Comparison of ENCODE assay signal across 16 cellular contexts in the genomic region with DNA sequence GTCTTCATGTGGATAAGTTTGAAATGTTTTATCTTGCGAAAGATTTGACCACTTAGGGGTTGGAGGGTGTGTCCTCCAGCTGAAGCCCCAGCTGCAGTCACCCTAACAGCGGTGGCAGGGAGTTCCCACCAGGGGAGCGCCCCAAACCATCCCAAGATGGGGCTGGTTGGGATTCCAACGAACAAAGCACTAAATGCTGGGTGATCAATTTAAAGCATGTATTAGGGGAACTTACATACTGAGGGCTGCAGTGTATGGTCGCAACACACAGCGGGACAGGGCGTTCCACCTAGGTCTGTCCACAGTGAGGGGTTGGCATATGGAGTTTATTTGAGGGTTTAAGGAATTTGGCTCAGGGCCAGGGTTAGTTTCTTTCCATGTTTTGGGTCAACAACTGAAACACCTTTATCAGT. TPM values are rescaled to one million over a fixed set of nuclear protein-coding genes. Genes with fewer than 3 reads are reported as not detected.
DNase-seq lines count a peak whose midpoint lies in the region; ATAC-seq, FAIRE-seq and TF ChIP-seq lines count a peak whose summit lies in the region.
"Had no signal": no experiment of that assay in that cellular context is flagged by ENCODE, and none has a peak within 500 bp of the region (broad histone marks: within the 10 kb centered on the region; RNA-seq: fewer than 3 reads in every experiment).

No MANE protein-coding gene starts in this region.

- TF ChIP-seq CTCF in LNCaP clone FGC (IDR thresholded peaks at IDR 0.05; ENCODE audit: control insufficient read depth, extremely low read depth, insufficient read depth) (peak; percentile 19; the same call in 1 of the 2 replicates), GM12878 (IDR thresholded peaks at IDR 0.05 in 2 of 3, conservative IDR thresholded peaks at IDR 0.05 in 1 of 3; ENCODE audit: control insufficient read depth in 2 of 3, extremely low read depth in 1 of 3, insufficient read depth in 1 of 3, low read depth in 3 of 3, low read length in 3 of 3) (0 out of 6 replicates have a peak, but pooled peaks of 1 of the 3 experiments have one; percentile 9), neural crest cell (conservative IDR thresholded peaks at IDR 0.05) (no peak)
- no peak for TF ChIP-seq CTCF in CD8-positive, alpha-beta T cell (IDR thresholded peaks at IDR 0.05)

- 0 out of 2 replicates have a peak, but pooled peaks cover 1% of the 10 kb centered on the region for H3K79me2 ChIP-seq in GM12878 (ENCODE audit: control insufficient read depth, insufficient read depth, low read length)

- CTCF ChIA-PET in GM12878 (lab: Yijun Ruan, JAX), result interaction anchor here (0.6 kb wide), 1 partner anchor 99 kb away, joined by 3 read pairs; no protein-coding TSS in a partner anchor
- CTCF ChIA-PET in CD8-positive, alpha-beta T cell (lab: Charles Lee), result interaction anchor here (4.2 kb wide), 1 partner anchor 13 kb away, joined by 21 read pairs; no protein-coding TSS in a partner anchor

- no peaks in the 10 kb centered on the region for H3K9me3 ChIP-seq in GM12878 (replicated peaks; ENCODE audit: control insufficient read depth, insufficient read depth, low read length)
- H3K9me3 ChIP-seq in CD8-positive, alpha-beta T cell (ENCODE audit: low read length), result no peaks in the 10 kb centered on the region

- no peaks in the 10 kb centered on the region for H3K27me3 Mint-ChIP-seq in neural crest cell (ENCODE audit: low read depth)
- no peaks in the 10 kb centered on the region for H3K27me3 Mint-ChIP-seq in CD8-positive, alpha-beta T cell (ENCODE audit: low read depth)
- no peaks in the 10 kb centered on the region for H3K27me3 Mint-ChIP-seq in activated T-helper 2 cell treated with anti-CD3 and anti-CD28 coated beads, Interferon-gamma antibody, Interleukin-2, Interleukin-4, amounts not matched to agents 10 μg/mL and 5 μg/mL and 100 μg/mL, durations not matched to agents 14 hours and 24 hours and 36 hours (ENCODE audit: low read depth)
- H3K27me3 Mint-ChIP-seq: activated B cell treated with CpG ODN at 0.5 μM for 24 hours had no signal

- H3K36me3 Mint-ChIP-seq in neural crest cell (ENCODE audit: low read depth), result no peaks in the 10 kb centered on the region
- H3K36me3 Mint-ChIP-seq in CD8-positive, alpha-beta T cell, result peaks cover 61% of the 10 kb centered on the region
- peaks cover 17% of the 10 kb centered on the region for H3K36me3 Mint-ChIP-seq in activated T-helper 2 cell treated with anti-CD3 and anti-CD28 coated beads, Interferon-gamma antibody, Interleukin-2, Interleukin-4, amounts not matched to agents 10 μg/mL and 5 μg/mL and 100 μg/mL, durations not matched to agents 14 hours and 24 hours and 36 hours (ENCODE audit: low read depth)

- H3K36me3 ChIP-seq in GM12878 (ENCODE audit: control insufficient read depth in 2 of 2, insufficient read depth in 2 of 2, low read length in 1 of 2), result peaks cover 18 to 22% of the 10 kb centered on the region in 2 experiments
- peaks cover 9% of the 10 kb centered on the region for H3K36me3 ChIP-seq in CD8-positive, alpha-beta T cell (ENCODE audit: insufficient read depth, low read length)

- RAD21 ChIA-PET in GM12878 (lab: Charles Lee; ENCODE audit: unreplicated experiment), result interaction anchor here (1.1 to 1.6 kb wide), 2 partner anchors 73 to 376 kb away, joined by 3 read pairs; no protein-coding TSS in a partner anchor

- H3K27ac ChIP-seq in GM12878 (ENCODE audit: control insufficient read depth, insufficient read depth), result no peak overlapping the region
- H3K27ac ChIP-seq in CD8-positive, alpha-beta T cell (ENCODE audit: low read depth, low read length), result no peak overlapping the region

- H3K4me1 ChIP-seq in GM12878 (ENCODE audit: control insufficient read depth, insufficient read depth, low read length), result peaks cover 24% of the 10 kb centered on the region
- peaks cover 2% of the 10 kb centered on the region for H3K4me1 ChIP-seq in CD8-positive, alpha-beta T cell (ENCODE audit: insufficient read depth, low read length)

- H4K20me1 ChIP-seq in GM12878 (ENCODE audit: control insufficient read depth, insufficient read depth), result no peaks in the 10 kb centered on the region

- in situ Hi-C loops in GM12878 (cut with MboI), result loop anchor here (5.0 kb wide), 3 partner anchors 233 to 393 kb away; no protein-coding TSS in a partner anchor

- no peak overlapping the region for H2AFZ ChIP-seq in GM12878 (ENCODE audit: control insufficient read depth, low read depth, low read length)

- H3K9ac ChIP-seq in GM12878 (ENCODE audit: control insufficient read depth, insufficient read depth, low read length), result no peak overlapping the region

- no peak for TF ChIP-seq EP300 in GM12878 (IDR thresholded peaks at IDR 0.05; ENCODE audit: borderline replicate concordance in 1 of 2, control insufficient read depth in 1 of 2, low read depth in 2 of 2, low read length in 2 of 2)

- no peaks in the 10 kb centered on the region for H3K9me3 Mint-ChIP-seq in neural crest cell
- H3K9me3 Mint-ChIP-seq in CD8-positive, alpha-beta T cell, result no peaks in the 10 kb centered on the region
- H3K9me3 Mint-ChIP-seq in activated T-helper 2 cell treated with anti-CD3 and anti-CD28 coated beads, Interferon-gamma antibody, Interleukin-2, Interleukin-4, amounts not matched to agents 10 μg/mL and 5 μg/mL and 100 μg/mL, durations not matched to agents 14 hours and 24 hours and 36 hours, result no peaks in the 10 kb centered on the region
- H3K9me3 Mint-ChIP-seq: activated B cell treated with CpG ODN at 0.5 μM for 24 hours, natural killer cell had no signal

- peaks cover 6% of the 10 kb centered on the region for H3K4me1 Mint-ChIP-seq in neural crest cell
- peaks cover 11% of the 10 kb centered on the region for H3K4me1 Mint-ChIP-seq in CD8-positive, alpha-beta T cell (ENCODE audit: low read depth)
- H3K4me1 Mint-ChIP-seq in activated T-helper 2 cell treated with anti-CD3 and anti-CD28 coated beads, Interferon-gamma antibody, Interleukin-2, Interleukin-4, amounts not matched to agents 10 μg/mL and 5 μg/mL and 100 μg/mL, durations not matched to agents 14 hours and 24 hours and 36 hours (ENCODE audit: low read depth), result no peaks in the 10 kb centered on the region

- H3K4me3 Mint-ChIP-seq in neural crest cell, result no peak overlapping the region
- no peak overlapping the region for H3K4me3 Mint-ChIP-seq in CD8-positive, alpha-beta T cell
- no peak overlapping the region for H3K4me3 Mint-ChIP-seq in activated T-helper 2 cell treated with anti-CD3 and anti-CD28 coated beads, Interferon-gamma antibody, Interleukin-2, Interleukin-4, amounts not matched to agents 10 μg/mL and 5 μg/mL and 100 μg/mL, durations not matched to agents 14 hours and 24 hours and 36 hours (ENCODE audit: low read depth)
- H3K4me3 Mint-ChIP-seq: activated B cell treated with CpG ODN at 0.5 μM for 24 hours, natural killer cell had no signal

- peak overlapping the region; percentile 36; the same call in 1 of the 2 replicates for H3K4me3 ChIP-seq in LNCaP clone FGC (ENCODE audit: low read depth, low read length)
- H3K4me3 ChIP-seq in GM12878, result no peak overlapping the region
- no peak overlapping the region for H3K4me3 ChIP-seq in CD8-positive, alpha-beta T cell (ENCODE audit: low read depth, low read length)

- H3K4me2 ChIP-seq in GM12878 (ENCODE audit: control insufficient read depth, insufficient read depth), result no peak overlapping the region

- WGBS in GM12878 (ENCODE audit: insufficient coverage, insufficient replicate concordance, low lambda C conversion rate, missing lambda C conversion rate), result 91% methylated on average over 7 of the region's 7 CpGs

- H3K27me3 ChIP-seq in GM12878 (replicated peaks in 1 of 2; ENCODE audit: control insufficient read depth in 2 of 2, insufficient read depth in 2 of 2, low read length in 1 of 2), result no peaks in the 10 kb centered on the region
- no peaks in the 10 kb centered on the region for H3K27me3 ChIP-seq in CD8-positive, alpha-beta T cell (ENCODE audit: insufficient read depth, low read length)

- FAIRE-seq in GM12878 (lab: Jason Lieb, UNC), result no peak

- no peak for TF ChIP-seq POLR2A in GM12878 (IDR thresholded peaks at IDR 0.05; ENCODE audit: low read depth, low read length)

- H3K27ac Mint-ChIP-seq in neural crest cell (ENCODE audit: unreplicated experiment), result peak overlapping the region; percentile 89
- no peak overlapping the region for H3K27ac Mint-ChIP-seq in CD8-positive, alpha-beta T cell
- H3K27ac Mint-ChIP-seq in activated T-helper 2 cell treated with anti-CD3 and anti-CD28 coated beads, Interferon-gamma antibody, Interleukin-2, Interleukin-4, amounts not matched to agents 10 μg/mL and 5 μg/mL and 100 μg/mL, durations not matched to agents 14 hours and 24 hours and 36 hours, result no peak overlapping the region
- H3K27ac Mint-ChIP-seq: activated B cell treated with CpG ODN at 0.5 μM for 24 hours, natural killer cell had no signal

- POLR2A ChIA-PET in GM12878 (lab: Charles Lee), result no interaction called here
- POLR2A ChIA-PET in CD8-positive, alpha-beta T cell (lab: Charles Lee), result no interaction called here

- DNase-seq in ELF-1 (ENCODE audit: low read depth, low spot score), result peak; percentile 44
- no peak for DNase-seq in LNCaP clone FGC (ENCODE audit: low read depth)
- no peak for DNase-seq in GM12878 (ENCODE audit: low read depth, low spot score)
- DNase-seq in neural crest cell (ENCODE audit: low read depth, low spot score), result no peak
- DNase-seq in CD8-positive, alpha-beta T cell, result no peak
- DNase-seq in NCI-H2081 treated with DMSO at 0.1 percent for 48 hours (lab: John Stamatoyannopoulos, UW), result no peak
- DNase-seq in GOT3 (lab: John Stamatoyannopoulos, UW), result no peak
- no peak for DNase-seq in activated T-helper 2 cell treated with anti-CD3 and anti-CD28 coated beads, Interferon-gamma antibody, Interleukin-2, Interleukin-4, amounts not matched to agents 10 μg/mL and 5 μg/mL and 100 μg/mL, durations not matched to agents 14 hours and 24 hours and 36 hours (ENCODE audit: low spot score)
- DNase-seq: activated B cell treated with CpG ODN at 0.5 μM for 24 hours; DMS53; islet precursor cell; natural killer cell; NCI-H2081; stimulated activated CD4-positive, alpha-beta T cell treated with anti-CD3 and anti-CD28 coated beads, Interleukin-15, amount 100 ng/mL, for 24 hours had no signal

- SMC1A ChIA-PET in GM12878 (lab: Charles Lee; ENCODE audit: uncharacterized antibody, unreplicated experiment), result interaction anchor here (0.6 to 9.1 kb wide), 2 partner anchors 16 to 1165 kb away, joined by 3 to 132 read pairs; no protein-coding TSS in a partner anchor

- BruUV-seq in GM12878 (replicated peaks; lab: Mats Ljungman, UMichigan), result no TSS peak

- intact Hi-C loops in GM12878 (cut with micrococcal nuclease; ENCODE audit: unreplicated experiment), result loop anchor here (5.0 kb wide), 1 partner anchor 303 kb away; no protein-coding TSS in a partner anchor
- intact Hi-C loops in CD8-positive, alpha-beta T cell (cut with DNase I, micrococcal nuclease), result loop anchor here in 1 of 2 experiments (5.0 kb wide), 1 partner anchor 88 kb away; no protein-coding TSS in a partner anchor
- intact Hi-C loops in activated T-helper 2 cell treated with anti-CD3 and anti-CD28 coated beads, Interferon-gamma antibody, Interleukin-2, Interleukin-4, amounts not matched to agents 10 μg/mL and 5 μg/mL and 100 μg/mL, durations not matched to agents 14 hours and 24 hours and 36 hours (cut with micrococcal nuclease), result loop anchor here (10.0 kb wide), 1 partner anchor 225 kb away; a partner anchor contains a TSS

- no peak for ATAC-seq in GM12878
- no peak for ATAC-seq in CD8-positive, alpha-beta T cell
- ATAC-seq: natural killer cell had no signal

- TF ChIP-seq RAD21 in GM12878 (IDR thresholded peaks at IDR 0.05; ENCODE audit: insufficient read depth, low read depth, low read length), result 0 out of 2 replicates have a peak, but pooled peaks have one; percentile 20

RNA-seq across cellular contexts. Expression of a gene that starts 26.3 kb away (rescaled TPM):
- 129 and 143 TPM in 2 replicates for total RNA-seq in GM12878 (2013; cell fraction: nucleolus; rRNA removed)
- total RNA-seq in GM12878 (2014; rRNA removed), result 33.0 and 35.5 TPM in 2 replicates
- total RNA-seq in GM12878 (2014; rRNA removed; fragmentation: Illumina TruSeq; extraction: Trizol), result 19.2 and 19.7 TPM in 2 replicates
- total RNA-seq in GM12878 (2021), result 30.7 and 34.8 TPM in 2 replicates
- polyA plus RNA-seq in GM12878 (2011; ENCODE audit: low read depth), result 6.2 TPM
- 17.7 and 23.3 TPM in 2 replicates for polyA plus RNA-seq in GM12878 (2011; rRNA removed)
- 20.2 and 24.6 TPM in 2 replicates for polyA plus RNA-seq in GM12878 (2011; cell fraction: cytosol; rRNA removed)
- 75.0 and 82.4 TPM in 2 replicates for polyA plus RNA-seq in GM12878 (2011; cell fraction: nucleus; rRNA removed)
- polyA plus RNA-seq in GM12878 (2012), result 17.7 and 18.5 TPM in 2 replicates
- polyA plus RNA-seq in GM12878 (2014; fragmentation: Illumina TruSeq; extraction: Trizol), result 12.0 and 18.4 TPM in 2 replicates
- 1 to 10 TPM; 1.1 to 2.4 TPM for polyA plus RNA-seq in GM12878 (2014; fragmentation: Nextera tagmentation; extraction: Ambion mirVana)
- polyA plus RNA-seq in GM12878 (2014; rRNA removed), result 25.4 and 26.5 TPM in 2 replicates
- polyA plus RNA-seq in GM12878 (2016; fragmentation: Nextera tagmentation; extraction: Ambion mirVana), result 10 to 100 TPM; 28.0 to 32.0 TPM
- polyA minus RNA-seq in GM12878 (2011; rRNA and poly(A)+ RNA removed), result 22.6 and 32.2 TPM in 2 replicates
- 8.6 and 12.4 TPM in 2 replicates for polyA minus RNA-seq in GM12878 (2011; cell fraction: cytosol; rRNA and poly(A)+ RNA removed)
- polyA minus RNA-seq in GM12878 (2011; cell fraction: nucleus; rRNA and poly(A)+ RNA removed), result 43.9 and 56.5 TPM in 2 replicates
- total RNA-seq in neural crest cell, result 9.1 and 9.9 TPM in 2 replicates
- 10 to 100 TPM; 24.2 to 25.9 TPM for total RNA-seq in CD8-positive, alpha-beta T cell
- 21.6 and 22.3 TPM in 2 replicates for total RNA-seq in activated T-helper 2 cell treated with anti-CD3 and anti-CD28 coated beads, Interferon-gamma antibody, Interleukin-2, Interleukin-4, amounts not matched to agents 10 μg/mL and 5 μg/mL and 100 μg/mL, durations not matched to agents 14 hours and 24 hours and 36 hours

RNA-seq across cellular contexts. Expression of a gene that starts 43.9 kb away (rescaled TPM):
- total RNA-seq in GM12878 (2013; cell fraction: nucleolus; rRNA removed), result 0.56 and 0.78 TPM in 2 replicates
- total RNA-seq in GM12878 (2014; rRNA removed), result 0.11 and 0.33 TPM in 2 replicates
- 0.27 and 0.37 TPM in 2 replicates for total RNA-seq in GM12878 (2014; rRNA removed; fragmentation: Illumina TruSeq; extraction: Trizol)
- 0.27 and 0.28 TPM in 2 replicates for total RNA-seq in GM12878 (2021)
- 0.94 TPM for polyA plus RNA-seq in GM12878 (2011; ENCODE audit: low read depth)
- polyA plus RNA-seq in GM12878 (2011; rRNA removed), result 0.38 and 0.59 TPM in 2 replicates
- 0.10 and 0.21 TPM in 2 replicates for polyA plus RNA-seq in GM12878 (2011; cell fraction: cytosol; rRNA removed)
- 0.16 and 0.22 TPM in 2 replicates for polyA plus RNA-seq in GM12878 (2011; cell fraction: nucleus; rRNA removed)
- polyA plus RNA-seq in GM12878 (2012), result 0.79 and 1.1 TPM in 2 replicates
- 0.37 and 0.67 TPM in 2 replicates for polyA plus RNA-seq in GM12878 (2014; fragmentation: Illumina TruSeq; extraction: Trizol)
- under 1 TPM; 0.37 to 0.38 TPM for polyA plus RNA-seq in GM12878 (2014; fragmentation: Nextera tagmentation; extraction: Ambion mirVana)
- polyA plus RNA-seq in GM12878 (2014; rRNA removed), result 0.19 and 0.81 TPM in 2 replicates
- 1 to 10 TPM; 1.2 to 1.4 TPM for polyA plus RNA-seq in GM12878 (2016; fragmentation: Nextera tagmentation; extraction: Ambion mirVana)
- polyA minus RNA-seq in GM12878 (2011; rRNA and poly(A)+ RNA removed), result 0.88 TPM in 1 of 2 replicates, not detected in the other
- not detected in 2 replicates for polyA minus RNA-seq in GM12878 (2011; cell fraction: cytosol; rRNA and poly(A)+ RNA removed)
- not detected in 2 replicates for polyA minus RNA-seq in GM12878 (2011; cell fraction: nucleus; rRNA and poly(A)+ RNA removed)
- 0.65 and 1.0 TPM in 2 replicates for total RNA-seq in neural crest cell
- under 1 TPM in 1 of 2 experiments, not detected in 1; 0.16 TPM for total RNA-seq in CD8-positive, alpha-beta T cell
- not detected in 2 replicates for total RNA-seq in activated T-helper 2 cell treated with anti-CD3 and anti-CD28 coated beads, Interferon-gamma antibody, Interleukin-2, Interleukin-4, amounts not matched to agents 10 μg/mL and 5 μg/mL and 100 μg/mL, durations not matched to agents 14 hours and 24 hours and 36 hours
- total RNA-seq: cardiac septum, fibroblast of lung had no signal
- polyA plus RNA-seq: fibroblast of lung had no signal
